ENCODE assay signal across 15 cellular contexts in the genomic region with DNA sequence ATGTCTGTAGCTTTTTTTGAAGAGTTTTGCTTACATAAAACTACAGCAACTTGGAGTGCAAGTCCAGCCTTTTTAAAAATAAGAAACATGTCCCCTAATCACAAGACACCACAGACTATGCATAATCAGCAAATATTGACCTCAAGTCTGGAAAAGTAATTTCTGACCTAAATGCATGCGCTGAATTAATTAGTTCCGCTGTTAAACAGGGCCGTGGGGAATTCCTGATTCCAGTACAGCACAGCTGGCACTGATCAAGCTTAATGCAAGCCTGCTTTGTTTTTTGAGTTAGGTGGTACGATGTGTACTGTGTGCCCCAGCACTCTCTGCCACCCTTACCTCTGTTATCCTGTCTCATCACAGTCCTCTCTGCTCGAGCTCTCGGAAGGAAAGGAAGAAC. TPM values are rescaled to one million over a fixed set of nuclear protein-coding genes. Genes with fewer than 3 reads are reported as not detected.
DNase-seq lines count a peak whose midpoint lies in the region; ATAC-seq and TF ChIP-seq lines count a peak whose summit lies in the region.
"Had no signal": no experiment of that assay in that cellular context is flagged by ENCODE, and none has a peak within 500 bp of the region (broad histone marks: within the 10 kb centered on the region; RNA-seq: fewer than 3 reads in every experiment).

No MANE protein-coding gene starts in this region.

- H3K4me1 ChIP-seq in SK-N-SH (ENCODE audit: control insufficient read depth in 1 of 2, insufficient read depth in 2 of 2, low read depth in 1 of 2, low read length in 1 of 2) (peaks cover 24 to 25% of the 10 kb centered on the region in 2 experiments; a peak in 3 of 4 replicates), skeletal muscle satellite cell (ENCODE audit: control insufficient read depth, insufficient read depth, low read length) (peaks cover 22% of the 10 kb centered on the region)

- no peak overlapping the region for H3K9ac ChIP-seq in SK-N-SH
- H3K9ac ChIP-seq in skeletal muscle satellite cell (ENCODE audit: low read depth, low read length): no peak overlapping the region

- TF ChIP-seq EP300 in SK-N-SH (IDR thresholded peaks at IDR 0.05; ENCODE audit: borderline replicate concordance in 1 of 2, low read depth in 1 of 2, low read length in 1 of 2): peak in 1 of 2 experiments; percentile 85; a peak in 2 of 4 replicates

- ATAC-seq in GM19463 (IDR thresholded peaks at IDR 0.05; ENCODE audit: unreplicated experiment) (peak; percentile 67), GM21529 (IDR thresholded peaks at IDR 0.05; ENCODE audit: unreplicated experiment) (no peak), GM18870 (IDR thresholded peaks at IDR 0.05; ENCODE audit: unreplicated experiment) (no peak)
- ATAC-seq: foreskin keratinocyte; naive thymus-derived CD4-positive, alpha-beta T cell; sciatic nerve had no signal

- H2AFZ ChIP-seq in SK-N-SH (ENCODE audit: low read depth): no peak overlapping the region

- POLR2A ChIA-PET in SK-N-SH (lab: Yijun Ruan, JAX): no interaction called here

- H3K79me2 ChIP-seq in SK-N-SH (ENCODE audit: insufficient read depth): peaks cover 6% of the 10 kb centered on the region; the same call in 1 of the 2 replicates

- WGBS in SK-N-SH (ENCODE audit: low lambda C conversion rate): 16% methylated on average over 6 of the region's 6 CpGs

- no peaks in the 10 kb centered on the region for H3K9me3 ChIP-seq in SK-N-SH
- H3K9me3 ChIP-seq in skeletal muscle satellite cell (replicated peaks; ENCODE audit: low read length): no peaks in the 10 kb centered on the region

- peaks cover 14% of the 10 kb centered on the region for H3F3A ChIP-seq in SK-N-SH (replicated peaks; ENCODE audit: insufficient read depth)

- peak overlapping the region; percentile 33 to 62 for H3K27ac ChIP-seq in SK-N-SH (ENCODE audit: low read depth in 2 of 2, low read length in 1 of 2)
- H3K27ac ChIP-seq: foreskin keratinocyte had no signal

- no peaks in the 10 kb centered on the region for H3K9me2 ChIP-seq in SK-N-SH

- CTCF ChIA-PET in SK-N-SH (lab: Yijun Ruan, JAX): interaction anchor here (0.8 to 3.4 kb wide), 8 partner anchors 19 to 181 kb away, joined by 3 to 12 read pairs (median 4); no protein-coding TSS in a partner anchor

- DNase-seq in SK-N-SH (peak; percentile 68), fibroblast of villous mesenchyme (ENCODE audit: low read depth) (peak; percentile 55), NCI-H748 (lab: John Stamatoyannopoulos, UW; ENCODE audit: unreplicated experiment) (no peak)
- no peak for DNase-seq in activated CD4-positive, CD25-positive, alpha-beta regulatory T cell (lab: John Stamatoyannopoulos, UW)
- DNase-seq: activated naive CD4-positive, alpha-beta T cell treated with anti-CD3 and anti-CD28 coated beads, Interleukin-2, amount 50 U/mL, for 16 hours; naive thymus-derived CD4-positive, alpha-beta T cell; NCI-H2081 treated with DMSO at 0.1 percent for 48 hours; OCI-M1; T-helper 9 cell had no signal

- TF ChIP-seq RAD21 in SK-N-SH (IDR thresholded peaks at IDR 0.05; ENCODE audit: low read length): peak; percentile 26

- no peaks in the 10 kb centered on the region for H3K27me3 ChIP-seq in SK-N-SH (ENCODE audit: insufficient read depth)
- H3K27me3 ChIP-seq in skeletal muscle satellite cell (ENCODE audit: control insufficient read depth, insufficient read depth, low read length): no peaks in the 10 kb centered on the region
- H3K27me3 ChIP-seq: foreskin keratinocyte had no signal

- H3K4me2 ChIP-seq in SK-N-SH (peak overlapping the region; percentile 42), skeletal muscle satellite cell (ENCODE audit: low read length) (peak overlapping the region; percentile 9)

- H3K4me3 ChIP-seq in SK-N-SH (ENCODE audit: low read depth in 2 of 2, low read length in 1 of 2) (no peak overlapping the region), fibroblast of villous mesenchyme (ENCODE audit: low read depth, low read length) (no peak overlapping the region), skeletal muscle satellite cell (ENCODE audit: low read length) (no peak overlapping the region)

- TF ChIP-seq CTCF in SK-N-SH (IDR thresholded peaks at IDR 0.05) (no peak), fibroblast of villous mesenchyme (IDR thresholded peaks at IDR 0.05; ENCODE audit: insufficient read depth, low read depth, low read length) (no peak)

- no peaks in the 10 kb centered on the region for H4K20me1 ChIP-seq in SK-N-SH (ENCODE audit: insufficient read depth)

- peaks cover 0 to 5% of the 10 kb centered on the region in 2 experiments for H3K36me3 ChIP-seq in SK-N-SH (replicated peaks in 1 of 2; ENCODE audit: control insufficient read depth in 1 of 2, insufficient read depth in 2 of 2, low read length in 1 of 2)
- H3K36me3 ChIP-seq in skeletal muscle satellite cell (ENCODE audit: insufficient read depth, low read length): peaks cover 13% of the 10 kb centered on the region

TF ChIP-seq in SK-N-SH, 30 proteins besides CTCF, POLR2A, EP300 and RAD21:
- TF ChIP-seq POLR2AphosphoS5 (IDR thresholded peaks at IDR 0.05; ENCODE audit: low read depth, low read length): peak; percentile 59
- TF ChIP-seq RCOR1 (IDR thresholded peaks at IDR 0.05; ENCODE audit: low read length): peak; percentile 99
- TF ChIP-seq MXI1 (IDR thresholded peaks at IDR 0.05; ENCODE audit: low read depth, low read length): peak; percentile 77
- no peak for TF ChIP-seq USF2 (IDR thresholded peaks at IDR 0.05; ENCODE audit: borderline replicate concordance, low read depth, low read length)
- no peak for TF ChIP-seq JUND (IDR thresholded peaks at IDR 0.05)
- TF ChIP-seq GATA2 (CRISPR knock-in tag; IDR thresholded peaks at IDR 0.05): peak; percentile 46; the same call in 1 of the 2 replicates
- TF ChIP-seq CHD2 (IDR thresholded peaks at IDR 0.05; ENCODE audit: low read length, partially characterized antibody): peak; percentile 74
- TF ChIP-seq, protein P1, sequence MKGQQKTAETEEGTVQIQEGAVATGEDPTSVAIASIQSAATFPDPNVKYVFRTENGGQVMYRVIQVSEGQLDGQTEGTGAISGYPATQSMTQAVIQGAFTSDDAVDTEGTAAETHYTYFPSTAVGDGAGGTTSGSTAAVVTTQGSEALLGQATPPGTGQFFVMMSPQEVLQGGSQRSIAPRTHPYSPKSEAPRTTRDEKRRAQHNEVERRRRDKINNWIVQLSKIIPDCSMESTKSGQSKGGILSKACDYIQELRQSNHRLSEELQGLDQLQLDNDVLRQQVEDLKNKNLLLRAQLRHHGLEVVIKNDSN (IDR thresholded peaks at IDR 0.05; ENCODE audit: borderline replicate concordance, low read depth): no peak
- TF ChIP-seq FOXM1 (IDR thresholded peaks at IDR 0.05; ENCODE audit: low read depth): no peak
- peak; percentile 71 for TF ChIP-seq TCF12 (IDR thresholded peaks at IDR 0.05)
TF ChIP-seq in SK-N-SH: peak in this region for 6.

RNA-seq across cellular contexts. Expression of gene MLH3, which starts 9.2 kb away (rescaled TPM):
- polyA plus RNA-seq in SK-N-SH (2012; rRNA removed): 3.8 and 4.7 TPM in 2 replicates
- polyA plus RNA-seq in SK-N-SH (2012; cell fraction: cytosol; rRNA removed): 2.9 and 3.8 TPM in 2 replicates
- 12.6 and 15.9 TPM in 2 replicates for polyA plus RNA-seq in SK-N-SH (2012; cell fraction: nucleus; rRNA removed)
- 21.6 and 25.9 TPM in 2 replicates for total RNA-seq in fibroblast of villous mesenchyme
- 20.3 and 27.6 TPM in 2 replicates for total RNA-seq in skeletal muscle satellite cell (2012; rRNA removed)

RNA-seq across cellular contexts. Expression of gene ACYP1, which starts 21.8 kb away (rescaled TPM):
- 53.5 and 70.1 TPM in 2 replicates for polyA plus RNA-seq in SK-N-SH (2012; rRNA removed)
- polyA plus RNA-seq in SK-N-SH (2012; cell fraction: cytosol; rRNA removed): 86.5 and 95.9 TPM in 2 replicates
- 26.7 and 40.9 TPM in 2 replicates for polyA plus RNA-seq in SK-N-SH (2012; cell fraction: nucleus; rRNA removed)
- 2.9 and 11.2 TPM in 2 replicates for total RNA-seq in fibroblast of villous mesenchyme
- 5.3 and 5.9 TPM in 2 replicates for total RNA-seq in skeletal muscle satellite cell (2012; rRNA removed)

RNA-seq across cellular contexts. Expression of gene ZC2HC1C, which starts 27.4 kb away (rescaled TPM):
- polyA plus RNA-seq in SK-N-SH (2012; rRNA removed): 1.2 and 1.4 TPM in 2 replicates
- polyA plus RNA-seq in SK-N-SH (2012; cell fraction: cytosol; rRNA removed): 1.2 TPM in 2 replicates
- 1.2 and 2.8 TPM in 2 replicates for polyA plus RNA-seq in SK-N-SH (2012; cell fraction: nucleus; rRNA removed)
- 0.64 and 2.2 TPM in 2 replicates for total RNA-seq in fibroblast of villous mesenchyme
- total RNA-seq in skeletal muscle satellite cell (2012; rRNA removed): 0.51 and 0.87 TPM in 2 replicates

RNA-seq across cellular contexts. Expression of gene EIF2B2, which starts 39.3 kb away (rescaled TPM):
- 111 and 125 TPM in 2 replicates for polyA plus RNA-seq in SK-N-SH (2012; rRNA removed)
- 96.3 and 101 TPM in 2 replicates for polyA plus RNA-seq in SK-N-SH (2012; cell fraction: cytosol; rRNA removed)
- polyA plus RNA-seq in SK-N-SH (2012; cell fraction: nucleus; rRNA removed): 86.6 and 105 TPM in 2 replicates
- 46.6 and 49.6 TPM in 2 replicates for total RNA-seq in fibroblast of villous mesenchyme
- 27.5 and 49.2 TPM in 2 replicates for total RNA-seq in skeletal muscle satellite cell (2012; rRNA removed)

Comparison
In these comparisons a context has a peak if more than half of its experiments do, and no peak if none do; other contexts are left out.
1. DNase-seq: peak in SK-N-SH (single experiment) and fibroblast of villous mesenchyme (single experiment); none in activated CD4-positive, CD25-positive, alpha-beta regulatory T cell (0 of 4) and NCI-H748 (single experiment).